ENCODE assay signal across 10 cellular contexts in the genomic region with DNA sequence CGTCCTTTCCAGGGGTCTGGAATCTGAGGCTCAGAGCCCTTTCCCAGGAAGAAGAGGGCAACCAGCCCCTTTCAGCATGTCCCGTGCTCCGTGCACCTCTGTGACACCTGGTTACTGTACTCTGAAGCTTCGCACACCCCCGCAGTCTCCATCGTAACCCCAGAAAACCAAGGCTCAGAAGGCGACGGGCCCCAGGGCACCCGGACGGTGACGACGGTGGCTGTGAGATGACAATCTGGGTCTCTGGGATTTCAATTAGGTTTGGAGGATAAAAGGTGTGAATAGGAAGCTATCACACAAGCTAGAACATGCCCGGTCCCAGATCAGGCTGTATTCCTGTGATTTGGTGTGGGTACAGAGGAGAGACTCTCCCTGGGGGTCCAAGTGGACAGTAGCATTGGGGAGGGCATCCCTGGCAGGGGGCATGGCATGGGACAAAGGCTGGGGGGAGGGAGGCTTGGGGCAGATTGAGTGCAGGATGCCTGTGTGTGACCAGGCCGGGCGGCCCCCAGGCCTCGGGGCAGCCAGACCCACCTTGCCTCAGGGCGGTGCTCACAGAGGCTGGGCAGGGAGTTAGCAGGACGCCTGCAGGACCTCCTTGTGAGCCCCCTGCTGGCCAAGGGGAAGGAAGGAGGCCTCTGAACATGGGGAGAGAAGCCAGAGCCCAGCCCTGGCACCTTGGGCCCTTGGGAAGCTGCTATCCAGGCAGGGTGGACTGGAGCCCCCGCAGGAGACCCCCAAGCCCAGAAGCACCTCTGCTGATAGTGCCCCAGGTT. TPM values are rescaled to one million over a fixed set of nuclear protein-coding genes. Genes with fewer than 3 reads are reported as not detected.
DNase-seq lines count a peak whose midpoint lies in the region; ATAC-seq and TF ChIP-seq lines count a peak whose summit lies in the region.
"Had no signal": no experiment of that assay in that cellular context is flagged by ENCODE, and none has a peak within 500 bp of the region (broad histone marks: within the 10 kb centered on the region; RNA-seq: fewer than 3 reads in every experiment).

No MANE protein-coding gene starts in this region.

- H3K36me3 ChIP-seq in cardiac muscle cell (no peaks in the 10 kb centered on the region), OCI-LY1 (ENCODE audit: insufficient read depth, low read length) (no peaks in the 10 kb centered on the region; the same call in 1 of the 2 replicates)

- H3K27ac ChIP-seq in cardiac muscle cell (no peak overlapping the region), OCI-LY1 (ENCODE audit: low read depth, low read length, poor library complexity, severe bottlenecking) (no peak overlapping the region)

- H3K79me2 ChIP-seq in OCI-LY1 (ENCODE audit: insufficient read depth, low read length), result no peaks in the 10 kb centered on the region

- no peak overlapping the region for H2AFZ ChIP-seq in OCI-LY1 (ENCODE audit: low read length)

- peak overlapping the region; percentile 38 for H3K27ac Mint-ChIP-seq in stimulated activated naive B cell treated with anti-CD40 and anti-IgM and Interleukin-4, amounts not matched to agents 10 μg/mL and 1 μg/mL and 100 μg/mL, for 72 hours
- H3K27ac Mint-ChIP-seq: T-helper 2 cell treated with Interferon-gamma antibody and Interleukin-4, amounts not matched to agents 5 μg/mL and 100 μg/mL, for 36 hours had no signal

- H3K9me3 ChIP-seq in cardiac muscle cell (ENCODE audit: low read depth) (no peaks in the 10 kb centered on the region), OCI-LY1 (ENCODE audit: low read length) (peaks cover 3% of the 10 kb centered on the region; the same call in 1 of the 2 replicates)

- ATAC-seq in left cardiac atrium, result no peak
- peak in 1 of 2 donors; percentile 25 for ATAC-seq in stimulated activated naive B cell treated with anti-CD40 and anti-IgM and Interleukin-4, amounts not matched to agents 10 μg/mL and 1 μg/mL and 100 μg/mL, for 72 hours (replicated peaks)

- H3K9me2 ChIP-seq in OCI-LY1 (ENCODE audit: low read depth, low read length), result no peaks in the 10 kb centered on the region

- H3K4me1 ChIP-seq in cardiac muscle cell (ENCODE audit: low read depth), result no peaks in the 10 kb centered on the region
- H3K4me1 ChIP-seq in OCI-LY1 (ENCODE audit: insufficient read depth, low read length, severe bottlenecking), result no peaks in the 10 kb centered on the region

- H4K20me1 ChIP-seq in OCI-LY1 (ENCODE audit: insufficient read depth, low read length), result no peaks in the 10 kb centered on the region

- DNase-seq in cardiac muscle cell (ENCODE audit: low read depth in 1 of 2, low spot score in 1 of 2) (peak in 1 of 2 donors; percentile 5), left cardiac atrium (no peak), choroid plexus epithelial cell (ENCODE audit: low read depth) (peak; percentile 9), H4 (ENCODE audit: low spot score) (no peak), NCI-H2171 treated with DMSO at 0.1 percent for 48 hours (lab: John Stamatoyannopoulos, UW) (no peak), mesenteric fat pad (ENCODE audit: low spot score) (no peak)
- no peak for DNase-seq in stimulated activated naive B cell treated with anti-CD40 and anti-IgM and Interleukin-4, amounts not matched to agents 10 μg/mL and 1 μg/mL and 100 μg/mL, for 72 hours
- DNase-seq: NCI-H1092 treated with DMSO at 0.1 percent for 48 hours had no signal

- peaks cover 29 to 35% of the 10 kb centered on the region in 2 donors for H3K4me1 Mint-ChIP-seq in stimulated activated naive B cell treated with anti-CD40 and anti-IgM and Interleukin-4, amounts not matched to agents 10 μg/mL and 1 μg/mL and 100 μg/mL, for 72 hours

- H3K4me3 ChIP-seq in cardiac muscle cell, result no peak overlapping the region
- no peak overlapping the region for H3K4me3 ChIP-seq in OCI-LY1 (ENCODE audit: low read depth, low read length, poor library complexity, severe bottlenecking)
- H3K4me3 ChIP-seq in choroid plexus epithelial cell (ENCODE audit: low read depth, low read length), result no peak overlapping the region

- intact Hi-C loops in left cardiac atrium (cut with DNase I), result no loop called here

- no peak overlapping the region for H3K4me2 ChIP-seq in OCI-LY1 (ENCODE audit: low read length)

- H3K9me3 Mint-ChIP-seq in stimulated activated naive B cell treated with anti-CD40 and anti-IgM and Interleukin-4, amounts not matched to agents 10 μg/mL and 1 μg/mL and 100 μg/mL, for 72 hours, result peaks cover 7% of the 10 kb centered on the region in 2 donors

- H3K4me3 Mint-ChIP-seq in stimulated activated naive B cell treated with anti-CD40 and anti-IgM and Interleukin-4, amounts not matched to agents 10 μg/mL and 1 μg/mL and 100 μg/mL, for 72 hours, result no peak overlapping the region
- H3K4me3 Mint-ChIP-seq: T-helper 2 cell treated with Interferon-gamma antibody and Interleukin-4, amounts not matched to agents 5 μg/mL and 100 μg/mL, for 36 hours had no signal

- H3K27me3 ChIP-seq in cardiac muscle cell (peaks cover 23% of the 10 kb centered on the region), OCI-LY1 (ENCODE audit: insufficient read depth, low read length) (peaks cover 19% of the 10 kb centered on the region)

- peaks cover 14 to 18% of the 10 kb centered on the region in 2 donors for H3K27me3 Mint-ChIP-seq in stimulated activated naive B cell treated with anti-CD40 and anti-IgM and Interleukin-4, amounts not matched to agents 10 μg/mL and 1 μg/mL and 100 μg/mL, for 72 hours

- no peaks in the 10 kb centered on the region for H3F3A ChIP-seq in OCI-LY1 (ENCODE audit: insufficient read depth, low read length)

- H3K36me3 Mint-ChIP-seq in stimulated activated naive B cell treated with anti-CD40 and anti-IgM and Interleukin-4, amounts not matched to agents 10 μg/mL and 1 μg/mL and 100 μg/mL, for 72 hours, result peaks cover 0 to 12% of the 10 kb centered on the region in 2 donors

- TF ChIP-seq CTCF in cardiac muscle cell (IDR thresholded peaks at IDR 0.05; ENCODE audit: low read depth, low read length) (peak; percentile 34), OCI-LY1 (IDR thresholded peaks at IDR 0.05; ENCODE audit: low read length) (peak; percentile 13; the same call in 1 of the 2 replicates), choroid plexus epithelial cell (conservative IDR thresholded peaks at IDR 0.05; ENCODE audit: low read depth, low read length) (peak; percentile 47)

- no peak overlapping the region for H3K9ac ChIP-seq in OCI-LY1 (ENCODE audit: low read length)

RNA-seq across cellular contexts. Expression of a gene that starts 23.4 kb away (rescaled TPM):
- total RNA-seq in cardiac muscle cell (32.7 and 38.4 TPM in 2 replicates), left cardiac atrium (10 to 100 TPM; 14.3 to 15.0 TPM), mesenteric fat pad (17.8 TPM)
- 39.2 and 41.2 TPM in 2 replicates for polyA plus RNA-seq in cardiac muscle cell
- total RNA-seq in H4 (2014; rRNA removed; shearing (Covaris generic)), result 99.6 and 126 TPM in 2 replicates

RNA-seq across cellular contexts. Expression of a gene that starts 37.3 kb away (rescaled TPM):
- total RNA-seq in cardiac muscle cell (2.8 and 3.0 TPM in 2 replicates), left cardiac atrium (under 1 TPM; 0.18 to 0.31 TPM), mesenteric fat pad (0.16 TPM)
- polyA plus RNA-seq in cardiac muscle cell, result 0.75 and 2.1 TPM in 2 replicates
- 2.3 and 4.4 TPM in 2 replicates for total RNA-seq in H4 (2014; rRNA removed; shearing (Covaris generic))
